ENCODE assay signal across 22 cellular contexts in genomic region chr4:72791054-72791453, GRCh38.
"Had no signal": no experiment of that assay in that cellular context is flagged by ENCODE, and none has a peak within 500 bp of the region (broad histone marks: within the 10 kb centered on the region; RNA-seq: fewer than 3 reads in every experiment).

No MANE protein-coding gene starts in this region.

- H3K9ac ChIP-seq: neural progenitor cell, parathyroid adenoma had no signal

- H2AFZ ChIP-seq: neural progenitor cell, parathyroid adenoma had no signal

- H3K4me2 ChIP-seq: neural progenitor cell had no signal

- H3K9me3 ChIP-seq: gastrocnemius medialis, sigmoid colon, thyroid gland had no signal

- H3K27me3 ChIP-seq: dorsolateral prefrontal cortex, gastrocnemius medialis, neural progenitor cell, sigmoid colon, stomach, thyroid gland had no signal

- H3K4me3 ChIP-seq: dorsolateral prefrontal cortex, gastrocnemius medialis, neural progenitor cell, sigmoid colon, stomach, thyroid gland had no signal

- H3K79me2 ChIP-seq: parathyroid adenoma had no signal

- H3K4me1 ChIP-seq: gastrocnemius medialis, neural progenitor cell, parathyroid adenoma, sigmoid colon, stomach, thyroid gland had no signal

- ATAC-seq: esophagus mucosa; gastrocnemius medialis; left lobe of liver; naive thymus-derived CD4-positive, alpha-beta T cell; stimulated activated effector memory CD8-positive, alpha-beta T cell treated with anti-CD3 and anti-CD28 coated beads, Interleukin-12 subunit alpha, Interleukin-12 subunit beta, amount 100 ng/mL, for 72 hours had no signal

- H3K27ac ChIP-seq: dorsolateral prefrontal cortex, epithelial cell of prostate, gastrocnemius medialis, neural progenitor cell, parathyroid adenoma, sigmoid colon, stomach, thyroid gland had no signal

- FAIRE-seq: colon, kidney had no signal

- H3K36me3 ChIP-seq: gastrocnemius medialis, neural progenitor cell, sigmoid colon, stomach, thyroid gland had no signal

- DNase-seq: dorsolateral prefrontal cortex; effector CD4-positive, alpha-beta T cell; foreskin fibroblast; gastrocnemius medialis; head of caudate nucleus; kidney; mesenchymal stem cell; midbrain; naive thymus-derived CD4-positive, alpha-beta T cell; sigmoid colon; stimulated activated CD4-positive, alpha-beta T cell treated with anti-CD3 and anti-CD28 coated beads, Interleukin-2, amount 100 ng/mL, for 24 hours; stimulated activated CD4-positive, alpha-beta T cell treated with anti-CD3 and anti-CD28 coated beads, Interleukin-4, amount 100 ng/mL, for 24 hours; stimulated activated naive CD4-positive, alpha-beta T cell treated with Interleukin-2 at 50 U/mL for 16 hours; stomach; thyroid gland had no signal
